In genomic region chr5:67299317-67299716, GRCh38 we compare ENCODE assay signal across 26 cellular contexts.
DNase-seq lines count a peak whose midpoint lies in the region; ATAC-seq and TF ChIP-seq lines count a peak whose summit lies in the region.
"Had no signal": no experiment of that assay in that cellular context is flagged by ENCODE, and none has a peak within 500 bp of the region (broad histone marks: within the 10 kb centered on the region; RNA-seq: fewer than 3 reads in every experiment).

No MANE protein-coding gene starts in this region.

- H3K4me3 Mint-ChIP-seq in central memory CD8-positive, alpha-beta T cell, result no peak overlapping the region
- H3K4me3 Mint-ChIP-seq: activated naive CD8-positive, alpha-beta T cell treated with anti-CD3 and anti-CD28 coated beads, Interleukin-2, amount 50 U/mL, for 24 hours; CD4-positive, CD25-positive, alpha-beta regulatory T cell; stimulated activated naive CD8-positive, alpha-beta T cell treated with anti-CD3 and anti-CD28 coated beads, Interleukin-15, Interleukin-2, amounts not matched to agents 100 ng/mL and 50 ng/mL, for 24 hours; T-cell had no signal

- H3K9me3 Mint-ChIP-seq in central memory CD8-positive, alpha-beta T cell, result no peaks in the 10 kb centered on the region
- H3K9me3 Mint-ChIP-seq: stimulated activated naive CD8-positive, alpha-beta T cell treated with anti-CD3 and anti-CD28 coated beads, Interleukin-15, Interleukin-2, amounts not matched to agents 100 ng/mL and 50 ng/mL, for 24 hours; T-cell had no signal

- peak overlapping the region; percentile 77 for H3K27ac ChIP-seq in left ventricle myocardium inferior (replicated peaks)
- H3K27ac ChIP-seq in right atrium auricular region, result no peak overlapping the region
- no peak overlapping the region for H3K27ac ChIP-seq in left lung
- H3K27ac ChIP-seq: heart right ventricle, pancreas had no signal

- H3K27ac Mint-ChIP-seq in central memory CD8-positive, alpha-beta T cell (ENCODE audit: low read depth), result no peak overlapping the region
- H3K27ac Mint-ChIP-seq: activated naive CD8-positive, alpha-beta T cell treated with anti-CD3 and anti-CD28 coated beads, Interleukin-2, amount 50 U/mL, for 24 hours; CD4-positive, CD25-positive, alpha-beta regulatory T cell; stimulated activated naive CD8-positive, alpha-beta T cell treated with anti-CD3 and anti-CD28 coated beads, Interleukin-15, Interleukin-2, amounts not matched to agents 100 ng/mL and 50 ng/mL, for 24 hours; T-cell had no signal

- H3K27me3 ChIP-seq in left ventricle myocardium inferior (ENCODE audit: low read depth) (no peaks in the 10 kb centered on the region), right atrium auricular region (no peaks in the 10 kb centered on the region), left lung (no peaks in the 10 kb centered on the region)
- H3K27me3 ChIP-seq: heart right ventricle, pancreas had no signal

- no peak for TF ChIP-seq CTCF in left ventricle myocardium inferior (IDR thresholded peaks at IDR 0.05; ENCODE audit: borderline replicate concordance)
- no peak for TF ChIP-seq CTCF in right atrium auricular region (IDR thresholded peaks at IDR 0.05)
- TF ChIP-seq CTCF in left lung (IDR thresholded peaks at IDR 0.05), result no peak

- DNase-seq in left ventricle myocardium inferior (no peak), right atrium auricular region (ENCODE audit: low spot score) (no peak), left lung (no peak), C1 segment of cervical spinal cord (lab: John Stamatoyannopoulos, UW) (no peak), SW480 (ENCODE audit: low spot score) (no peak)
- DNase-seq in central memory CD8-positive, alpha-beta T cell (ENCODE audit: low spot score in 2 of 2), result no peak
- DNase-seq: 8988T; activated CD4-positive, alpha-beta T cell treated with anti-CD3 and anti-CD28 coated beads, Interleukin-2, amount 50 U/mL, for 1 hour; activated CD8-positive, alpha-beta memory T cell treated with anti-CD3 and anti-CD28 coated beads, Interleukin-2, amount 50 U/mL, for 48 hours; activated effector memory CD4-positive, alpha-beta T cell treated with Interleukin-2 at 50 U/mL for 16 hours; activated naive CD8-positive, alpha-beta T cell treated with anti-CD3 and anti-CD28 coated beads, Interleukin-2, amount 50 U/mL, for 24 hours; CD4-positive, CD25-positive, alpha-beta regulatory T cell; DMS53; heart right ventricle; Karpas-422; naive thymus-derived CD8-positive, alpha-beta T cell; NCI-H1092 treated with DMSO at 0.1 percent for 48 hours; NCI-H2107; NCI-H510A treated with DMSO at 0.1 percent for 48 hours; pancreas; SHP77; T-cell; trophoblast cell had no signal

- H3K4me3 ChIP-seq in left ventricle myocardium inferior, result no peak overlapping the region
- H3K4me3 ChIP-seq in right atrium auricular region, result no peak overlapping the region
- H3K4me3 ChIP-seq in left lung, result no peak overlapping the region
- H3K4me3 ChIP-seq: heart right ventricle, pancreas had no signal

- no peaks in the 10 kb centered on the region for H3K36me3 Mint-ChIP-seq in central memory CD8-positive, alpha-beta T cell (ENCODE audit: insufficient read depth)
- H3K36me3 Mint-ChIP-seq: CD4-positive, CD25-positive, alpha-beta regulatory T cell; naive thymus-derived CD8-positive, alpha-beta T cell; T-cell had no signal

- peak; percentile 46 for ATAC-seq in central memory CD8-positive, alpha-beta T cell (replicated peaks; ENCODE audit: extremely low read depth, poor library complexity, severe bottlenecking)
- peak; percentile 43 for ATAC-seq in left lung
- no peak for ATAC-seq in esophagus mucosa
- ATAC-seq in HG03460 (IDR thresholded peaks at IDR 0.05; ENCODE audit: unreplicated experiment), result no peak
- ATAC-seq: activated naive CD8-positive, alpha-beta T cell treated with anti-CD3 and anti-CD28 coated beads, Interleukin-2, amount 50 U/mL, for 24 hours; heart right ventricle; naive thymus-derived CD8-positive, alpha-beta T cell; pancreas; T-cell had no signal

- intact Hi-C loops in left ventricle myocardium inferior (cut with micrococcal nuclease) (no loop called here), left lung (cut with DNase I) (no loop called here)

- H3K4me1 Mint-ChIP-seq in central memory CD8-positive, alpha-beta T cell, result peaks cover 24% of the 10 kb centered on the region
- H3K4me1 Mint-ChIP-seq: naive thymus-derived CD8-positive, alpha-beta T cell; T-cell had no signal

- H3K4me1 ChIP-seq in left ventricle myocardium inferior (peaks cover 11% of the 10 kb centered on the region), right atrium auricular region (peaks cover 0 to 8% of the 10 kb centered on the region in 2 donors), left lung (peaks cover 8 to 37% of the 10 kb centered on the region in 2 donors)
- H3K4me1 ChIP-seq: pancreas had no signal

- no peaks in the 10 kb centered on the region for H3K36me3 ChIP-seq in left ventricle myocardium inferior
- no peaks in the 10 kb centered on the region for H3K36me3 ChIP-seq in right atrium auricular region
- no peaks in the 10 kb centered on the region for H3K36me3 ChIP-seq in left lung
- H3K36me3 ChIP-seq: heart right ventricle, pancreas had no signal

- H3K9me3 ChIP-seq in left ventricle myocardium inferior (replicated peaks) (no peaks in the 10 kb centered on the region), right atrium auricular region (no peaks in the 10 kb centered on the region), left lung (no peaks in the 10 kb centered on the region)
- H3K9me3 ChIP-seq: heart right ventricle, pancreas had no signal

- no peaks in the 10 kb centered on the region for H3K27me3 Mint-ChIP-seq in central memory CD8-positive, alpha-beta T cell
- H3K27me3 Mint-ChIP-seq: activated naive CD8-positive, alpha-beta T cell treated with anti-CD3 and anti-CD28 coated beads, Interleukin-2, amount 50 U/mL, for 24 hours; CD4-positive, CD25-positive, alpha-beta regulatory T cell had no signal

Comparison
In these comparisons a context has a peak if more than half of its experiments do, and no peak if none do; other contexts are left out.
1. ATAC-seq: peak in central memory CD8-positive, alpha-beta T cell (single experiment) and left lung (single experiment); none in esophagus mucosa (single experiment) and HG03460 (single experiment).